Comparison of ENCODE assay signal across 24 cellular contexts in genomic region chr1:43570307-43570706, GRCh38. TPM values are rescaled to one million over a fixed set of nuclear protein-coding genes. Genes with fewer than 3 reads are reported as not detected.
"Had no signal": no experiment of that assay in that cellular context is flagged by ENCODE, and none has a peak within 500 bp of the region (broad histone marks: within the 10 kb centered on the region; RNA-seq: fewer than 3 reads in every experiment).

No MANE protein-coding gene starts in this region.

- H3K4me3 Mint-ChIP-seq: activated B cell treated with CpG ODN at 0.5 μM for 24 hours; activated CD4-positive, alpha-beta memory T cell treated with anti-CD3 and anti-CD28 coated beads for 36 hours; activated CD4-positive, alpha-beta T cell treated with anti-CD3 and anti-CD28 coated beads, Interleukin-2, amount 10 ng/mL, durations not matched to agents 24 days and 14 days; activated CD8-positive, alpha-beta memory T cell treated with anti-CD3 and anti-CD28 coated beads, Interleukin-2, amount 10 ng/mL, durations not matched to agents 7 days and 5 days; activated CD8-positive, alpha-beta T cell treated with anti-CD3 and anti-CD28 coated beads, Interleukin-2, amount 10 ng/mL, durations not matched to agents 7 days and 5 days; activated naive CD4-positive, alpha-beta T cell treated with anti-CD3 and anti-CD28 coated beads, Interleukin-2, amount 10 ng/mL, durations not matched to agents 7 days and 5 days; activated naive CD8-positive, alpha-beta T cell treated with anti-CD3 and anti-CD28 coated beads, Interleukin-2, amount 10 ng/mL, durations not matched to agents 7 days and 5 days; T-helper 17 cell; T-helper 2 cell treated with Interferon-gamma antibody and Interleukin-4, amounts not matched to agents 5 μg/mL and 100 μg/mL, for 36 hours had no signal

- ATAC-seq: activated CD4-positive, CD25-positive, alpha-beta regulatory T cell treated with anti-CD3 and anti-CD28 coated beads, Interleukin-2, amount 50 U/mL, for 24 hours; activated CD8-positive, alpha-beta memory T cell treated with anti-CD3 and anti-CD28 coated beads, Interleukin-2, amount 10 ng/mL, durations not matched to agents 7 days and 5 days; activated CD8-positive, alpha-beta T cell treated with anti-CD3 and anti-CD28 coated beads, Interleukin-2, amount 10 ng/mL, durations not matched to agents 7 days and 5 days; activated naive CD4-positive, alpha-beta T cell treated with anti-CD3 and anti-CD28 coated beads, Interleukin-2, amount 50 U/mL, for 72 hours; esophagus mucosa; T-helper 17 cell had no signal

- H3K9me3 ChIP-seq: ascending aorta, colonic mucosa had no signal

- H3K27ac Mint-ChIP-seq: activated B cell treated with CpG ODN at 0.5 μM for 24 hours; activated CD4-positive, alpha-beta memory T cell treated with anti-CD3 and anti-CD28 coated beads for 36 hours; activated CD4-positive, alpha-beta T cell treated with anti-CD3 and anti-CD28 coated beads, Interleukin-2, amount 10 ng/mL, durations not matched to agents 24 days and 14 days; activated CD8-positive, alpha-beta memory T cell treated with anti-CD3 and anti-CD28 coated beads, Interleukin-2, amount 10 ng/mL, durations not matched to agents 7 days and 5 days; activated CD8-positive, alpha-beta T cell treated with anti-CD3 and anti-CD28 coated beads, Interleukin-2, amount 10 ng/mL, durations not matched to agents 7 days and 5 days; activated naive CD4-positive, alpha-beta T cell treated with anti-CD3 and anti-CD28 coated beads, Interleukin-2, amount 10 ng/mL, durations not matched to agents 7 days and 5 days; activated naive CD8-positive, alpha-beta T cell treated with anti-CD3 and anti-CD28 coated beads, Interleukin-2, amount 10 ng/mL, durations not matched to agents 7 days and 5 days; T-helper 17 cell; T-helper 2 cell treated with Interferon-gamma antibody and Interleukin-4, amounts not matched to agents 5 μg/mL and 100 μg/mL, for 36 hours had no signal

- H3K4me1 ChIP-seq: colonic mucosa had no signal

- H3K27me3 Mint-ChIP-seq: activated CD4-positive, alpha-beta T cell treated with anti-CD3 and anti-CD28 coated beads, Interleukin-2, amount 10 ng/mL, durations not matched to agents 24 days and 14 days; T-helper 17 cell had no signal

- DNase-seq: activated B cell treated with CpG ODN at 0.5 μM for 24 hours; activated CD4-positive, alpha-beta memory T cell treated with anti-CD3 and anti-CD28 coated beads for 36 hours; activated CD4-positive, alpha-beta T cell treated with anti-CD3 and anti-CD28 coated beads, Interleukin-2, amount 10 ng/mL, durations not matched to agents 24 days and 14 days; activated CD8-positive, alpha-beta memory T cell treated with anti-CD3 and anti-CD28 coated beads, Interleukin-2, amount 10 ng/mL, durations not matched to agents 7 days and 5 days; activated CD8-positive, alpha-beta memory T cell treated with anti-CD3 and anti-CD28 coated beads, Interleukin-2, amount 50 U/mL, for 4 hours; activated CD8-positive, alpha-beta T cell treated with anti-CD3 and anti-CD28 coated beads, Interleukin-2, amount 10 ng/mL, durations not matched to agents 7 days and 5 days; activated gamma-delta T cell; activated naive CD4-positive, alpha-beta T cell; activated naive CD4-positive, alpha-beta T cell treated with anti-CD3 and anti-CD28 coated beads, Interleukin-2, amount 10 ng/mL, durations not matched to agents 7 days and 5 days; activated naive CD8-positive, alpha-beta T cell treated with anti-CD3 and anti-CD28 coated beads, Interleukin-2, amount 10 ng/mL, durations not matched to agents 7 days and 5 days; activated T-cell treated with anti-CD3 and anti-CD28 coated beads, Interleukin-2, amount 50 U/mL, for 1 hour; activated T-cell treated with anti-CD3 and anti-CD28 coated beads, Interleukin-2, amount 50 U/mL, for 48 hours; colonic mucosa; effector CD8-positive, alpha-beta T cell; foreskin fibroblast; T-helper 1 cell; T-helper 17 cell; T1000; WERI-Rb-1 had no signal

- H3K27ac ChIP-seq: ascending aorta, colonic mucosa, WERI-Rb-1 had no signal

- H3K27me3 ChIP-seq: ascending aorta, colonic mucosa had no signal

- H3K4me3 ChIP-seq: ascending aorta, colonic mucosa had no signal

- H3K36me3 Mint-ChIP-seq: activated CD4-positive, alpha-beta memory T cell treated with anti-CD3 and anti-CD28 coated beads for 36 hours; activated CD8-positive, alpha-beta memory T cell treated with anti-CD3 and anti-CD28 coated beads, Interleukin-2, amount 10 ng/mL, durations not matched to agents 7 days and 5 days; activated naive CD4-positive, alpha-beta T cell treated with anti-CD3 and anti-CD28 coated beads, Interleukin-2, amount 10 ng/mL, durations not matched to agents 7 days and 5 days; activated naive CD4-positive, alpha-beta T cell treated with anti-CD3 and anti-CD28 coated beads, Interleukin-2, amount 50 U/mL, for 72 hours; activated naive CD8-positive, alpha-beta T cell treated with anti-CD3 and anti-CD28 coated beads, Interleukin-2, amount 10 ng/mL, durations not matched to agents 7 days and 5 days had no signal

- H3K9me3 Mint-ChIP-seq: activated B cell treated with CpG ODN at 0.5 μM for 24 hours; activated CD4-positive, alpha-beta memory T cell treated with anti-CD3 and anti-CD28 coated beads for 36 hours; activated CD4-positive, alpha-beta T cell treated with anti-CD3 and anti-CD28 coated beads, Interleukin-2, amount 10 ng/mL, durations not matched to agents 24 days and 14 days; activated naive CD4-positive, alpha-beta T cell treated with anti-CD3 and anti-CD28 coated beads, Interleukin-2, amount 10 ng/mL, durations not matched to agents 7 days and 5 days; activated naive CD4-positive, alpha-beta T cell treated with anti-CD3 and anti-CD28 coated beads, Interleukin-2, amount 50 U/mL, for 72 hours; activated naive CD8-positive, alpha-beta T cell treated with anti-CD3 and anti-CD28 coated beads, Interleukin-2, amount 10 ng/mL, durations not matched to agents 7 days and 5 days; T-helper 2 cell treated with Interferon-gamma antibody and Interleukin-4, amounts not matched to agents 5 μg/mL and 100 μg/mL, for 36 hours had no signal

RNA-seq across cellular contexts. Expression of gene PTPRF, which starts 39.6 kb away (rescaled TPM):
- total RNA-seq: activated B cell treated with CpG ODN at 0.5 μM for 24 hours had no signal
